1 cellular context compared by ENCODE assay signal in genomic region chr13:101649490-101650126, GRCh38.
A peak's percentile ranks its signal among the peaks of the same experiment; 100 is the strongest.
TF ChIP-seq lines count a peak whose summit lies in the region.

No MANE protein-coding gene starts in this region.

TF ChIP-seq in A549, 52 proteins besides CTCF, POLR2A, EP300 and RAD21 (continued from another document):
- TF ChIP-seq MYC (IDR thresholded peaks at IDR 0.05; ENCODE audit: borderline replicate concordance, low read length) (no peak), FOSL2 (IDR thresholded peaks at IDR 0.05) (peak; percentile 82), FOSL2 (CRISPR knock-in tag; IDR thresholded peaks at IDR 0.05) (peak; percentile 87), SMC3 (IDR thresholded peaks at IDR 0.05) (peak; percentile 30; the same call in 1 of the 3 replicates), PHF8 (IDR thresholded peaks at IDR 0.05; ENCODE audit: borderline replicate concordance, low read depth) (no peak), FOXS1 (CRISPR knock-in tag; IDR thresholded peaks at IDR 0.05) (no peak), HDAC2 (IDR thresholded peaks at IDR 0.05) (no peak), GATA3 (IDR thresholded peaks at IDR 0.05; ENCODE audit: borderline replicate concordance) (peak; percentile 79), HES2 (IDR thresholded peaks at IDR 0.05) (peak; percentile 98), HEYL (CRISPR knock-in tag; IDR thresholded peaks at IDR 0.05) (no peak), SREBF2 (IDR thresholded peaks at IDR 0.05) (no peak), CHD2 (IDR thresholded peaks at IDR 0.05; ENCODE audit: low read length, partially characterized antibody) (no peak), ZSCAN20 (CRISPR knock-in tag; IDR thresholded peaks at IDR 0.05) (no peak), EHF (CRISPR knock-in tag; IDR thresholded peaks at IDR 0.05) (no peak), HMGXB4 (CRISPR knock-in tag; IDR thresholded peaks at IDR 0.05; ENCODE audit: borderline replicate concordance) (no peak), CBX8 (IDR thresholded peaks at IDR 0.05) (no peak), CEBPB (IDR thresholded peaks at IDR 0.05) (peak; percentile 99), HOXB5 (CRISPR knock-in tag; IDR thresholded peaks at IDR 0.05) (peak; percentile 42; the same call in 1 of the 2 replicates), BCL3 (IDR thresholded peaks at IDR 0.05) (peak; percentile 77; the same call in 1 of the 3 replicates), JUN (IDR thresholded peaks at IDR 0.05) (peak; percentile 69 to 86; a peak in 3 of 5 replicates)
